7 cellular contexts compared by ENCODE assay signal in genomic region chr5:56102207-56102606, GRCh38.
A peak's percentile ranks its signal among the peaks of the same experiment; 100 is the strongest.
DNase-seq lines count a peak whose midpoint lies in the region; ATAC-seq and TF ChIP-seq lines count a peak whose summit lies in the region.
"Not testable (repeated sequence)": the region's sequence is repeated elsewhere in the genome, so short reads cannot be mapped to it uniquely, and the experiment has no call there.

No MANE protein-coding gene starts in this region.

- H3K27me3 ChIP-seq in CD4-positive, alpha-beta T cell (ENCODE audit: control insufficient read depth, insufficient read depth, low read length): not testable (repeated sequence)

- H3K36me3 Mint-ChIP-seq in CD4-positive, alpha-beta T cell (ENCODE audit: low read depth): peaks cover 25% of the 10 kb centered on the region
- peaks cover 22% of the 10 kb centered on the region for H3K36me3 Mint-ChIP-seq in T-helper 1 cell treated with Interleukin-12 subunit alpha and Interleukin-12 subunit beta and Interleukin-4 antibody, amounts not matched to agents 30 μg/mL and 1 μg/mL, for 36 hours (ENCODE audit: low read depth)
- not testable (repeated sequence) for H3K36me3 Mint-ChIP-seq in activated T-cell treated with anti-CD3 and anti-CD28 coated beads, Interleukin-2, amount 50 U/mL, for 24 hours (ENCODE audit: low read depth); naive thymus-derived CD8-positive, alpha-beta T cell

- peaks cover 88% of the 10 kb centered on the region for H3K4me1 Mint-ChIP-seq in CD4-positive, alpha-beta T cell (ENCODE audit: low read depth)
- H3K4me1 Mint-ChIP-seq in T-helper 1 cell treated with Interleukin-12 subunit alpha and Interleukin-12 subunit beta and Interleukin-4 antibody, amounts not matched to agents 30 μg/mL and 1 μg/mL, for 36 hours (ENCODE audit: low read depth): peaks cover 64% of the 10 kb centered on the region
- peaks cover 82% of the 10 kb centered on the region for H3K4me1 Mint-ChIP-seq in activated T-cell treated with anti-CD3 and anti-CD28 coated beads, Interleukin-2, amount 50 U/mL, for 24 hours (ENCODE audit: low read depth)
- peaks cover 41 to 91% (median 79%) of the 10 kb centered on the region in 4 donors for H3K4me1 Mint-ChIP-seq in naive thymus-derived CD8-positive, alpha-beta T cell

- CTCF ChIA-PET in CD4-positive, alpha-beta T cell (lab: Charles Lee): interaction anchor here (0.6 to 1.6 kb wide), 3 partner anchors 25 to 97 kb away, joined by 3 to 5 read pairs (median 3); no protein-coding TSS in a partner anchor

- intact Hi-C loops in CD4-positive, alpha-beta T cell (cut with DNase I, micrococcal nuclease): loop anchor here (2.0 to 5.0 kb wide), 5 partner anchors 45 to 119 kb away; partner anchors contain the start of gene IL6ST (in 1 of the 2)

- peak in 5 of 10 experiments; percentile 13 to 35 (median 25) for DNase-seq in CD4-positive, alpha-beta T cell
- peak; percentile 27 for DNase-seq in activated CD4-positive, alpha-beta T cell treated with anti-CD3 and anti-CD28 coated beads, Interleukin-2, amount 50 U/mL, for 1 hour
- DNase-seq in activated T-cell treated with anti-CD3 and anti-CD28 coated beads, Interleukin-2, amount 50 U/mL, for 24 hours: not testable (repeated sequence)
- peak; percentile 12 for DNase-seq in activated effector memory CD4-positive, alpha-beta T cell treated with Interleukin-2 at 50 U/mL for 16 hours
- peak; percentile 26 for DNase-seq in central memory CD4-positive, alpha-beta T cell
- peak in 2 of 10 donors; percentile 27 to 49 for DNase-seq in naive thymus-derived CD8-positive, alpha-beta T cell

- not testable (repeated sequence) for H3K9me3 ChIP-seq in CD4-positive, alpha-beta T cell (ENCODE audit: control insufficient read depth, low read length)

- ATAC-seq in CD4-positive, alpha-beta T cell (ENCODE audit: poor library complexity): peak; percentile 67
- ATAC-seq in naive thymus-derived CD8-positive, alpha-beta T cell: peak; percentile 47 to 66

- peak overlapping the region; percentile 51 for H3K4me3 Mint-ChIP-seq in CD4-positive, alpha-beta T cell
- H3K4me3 Mint-ChIP-seq in T-helper 1 cell treated with Interleukin-12 subunit alpha and Interleukin-12 subunit beta and Interleukin-4 antibody, amounts not matched to agents 30 μg/mL and 1 μg/mL, for 36 hours: peak overlapping the region; percentile 54
- peak overlapping the region; percentile 62 for H3K4me3 Mint-ChIP-seq in activated T-cell treated with anti-CD3 and anti-CD28 coated beads, Interleukin-2, amount 50 U/mL, for 24 hours
- H3K4me3 Mint-ChIP-seq in naive thymus-derived CD8-positive, alpha-beta T cell: peak overlapping the region; percentile 2 to 74 (median 64)

- H3K27ac Mint-ChIP-seq in CD4-positive, alpha-beta T cell: peak overlapping the region; percentile 88
- H3K27ac Mint-ChIP-seq in T-helper 1 cell treated with Interleukin-12 subunit alpha and Interleukin-12 subunit beta and Interleukin-4 antibody, amounts not matched to agents 30 μg/mL and 1 μg/mL, for 36 hours: peak overlapping the region; percentile 53
- H3K27ac Mint-ChIP-seq in activated T-cell treated with anti-CD3 and anti-CD28 coated beads, Interleukin-2, amount 50 U/mL, for 24 hours: peak overlapping the region; percentile 28
- peak overlapping the region; percentile 12 to 95 (median 87) for H3K27ac Mint-ChIP-seq in naive thymus-derived CD8-positive, alpha-beta T cell

- TF ChIP-seq CTCF in CD4-positive, alpha-beta T cell (IDR thresholded peaks at IDR 0.05): not testable (repeated sequence)

- H3K27ac ChIP-seq in CD4-positive, alpha-beta T cell (ENCODE audit: low read depth, low read length): peak overlapping the region; percentile 72

- not testable (repeated sequence) for H3K27me3 Mint-ChIP-seq in CD4-positive, alpha-beta T cell; T-helper 1 cell treated with Interleukin-12 subunit alpha and Interleukin-12 subunit beta and Interleukin-4 antibody, amounts not matched to agents 30 μg/mL and 1 μg/mL, for 36 hours (ENCODE audit: low read depth); activated T-cell treated with anti-CD3 and anti-CD28 coated beads, Interleukin-2, amount 50 U/mL, for 24 hours; naive thymus-derived CD8-positive, alpha-beta T cell

- not testable (repeated sequence) for H3K9me3 Mint-ChIP-seq in CD4-positive, alpha-beta T cell; T-helper 1 cell treated with Interleukin-12 subunit alpha and Interleukin-12 subunit beta and Interleukin-4 antibody, amounts not matched to agents 30 μg/mL and 1 μg/mL, for 36 hours; activated T-cell treated with anti-CD3 and anti-CD28 coated beads, Interleukin-2, amount 50 U/mL, for 24 hours; naive thymus-derived CD8-positive, alpha-beta T cell

- POLR2A ChIA-PET in CD4-positive, alpha-beta T cell (lab: Charles Lee): interaction anchor here (0.6 to 6.1 kb wide), 21 partner anchors 9 to 121 kb away, joined by 3 to 54 read pairs (median 6); partner anchors contain the start of gene IL6ST
- POLR2A ChIA-PET in naive thymus-derived CD8-positive, alpha-beta T cell (lab: Charles Lee): interaction anchor here (0.6 to 1.7 kb wide), 5 partner anchors 10 to 92 kb away, joined by 3 to 5 read pairs (median 3); no protein-coding TSS in a partner anchor

Comparison
In these comparisons a context has a peak if more than half of its experiments do, and no peak if none do; other contexts are left out.
1. H3K27ac Mint-ChIP-seq: peak in every context shown above with its lines; median percentile 88 in CD4-positive, alpha-beta T cell; 87 in naive thymus-derived CD8-positive, alpha-beta T cell; 53 in T-helper 1 cell treated with Interleukin-12 subunit alpha and Interleukin-12 subunit beta and Interleukin-4 antibody, amounts not matched to agents 30 μg/mL and 1 μg/mL, for 36 hours; 28 in activated T-cell treated with anti-CD3 and anti-CD28 coated beads, Interleukin-2, amount 50 U/mL, for 24 hours.